ENCODE assay signal across 31 cellular contexts in genomic region chr16:4714996-4715395, GRCh38. TPM values are rescaled to one million over a fixed set of nuclear protein-coding genes. Genes with fewer than 3 reads are reported as not detected.
"Had no signal": no experiment of that assay in that cellular context is flagged by ENCODE, and none has a peak within 500 bp of the region (broad histone marks: within the 10 kb centered on the region; RNA-seq: fewer than 3 reads in every experiment).

No MANE protein-coding gene starts in this region.

- H3K9me3 ChIP-seq: esophagus muscularis mucosa, gastrocnemius medialis, heart left ventricle had no signal

- H3K27ac Mint-ChIP-seq: activated B cell treated with CpG ODN at 0.5 μM for 24 hours; activated CD8-positive, alpha-beta memory T cell treated with anti-CD3 and anti-CD28 coated beads, Interleukin-2, amount 10 ng/mL, durations not matched to agents 7 days and 5 days; activated CD8-positive, alpha-beta T cell treated with anti-CD3 and anti-CD28 coated beads for 36 hours; activated naive CD4-positive, alpha-beta T cell treated with anti-CD3 and anti-CD28 coated beads for 36 hours; activated naive CD4-positive, alpha-beta T cell treated with anti-CD3 and anti-CD28 coated beads, Interleukin-2, amount 50 U/mL, for 24 hours; activated naive CD8-positive, alpha-beta T cell treated with anti-CD3 and anti-CD28 coated beads, Interleukin-2, amount 10 ng/mL, durations not matched to agents 7 days and 5 days; activated T-helper 1 cell treated with anti-CD3 and anti-CD28 coated beads, Interleukin-12 subunit alpha, Interleukin-12 subunit beta, Interleukin-2, Interleukin-4 antibody, amounts not matched to agents 30 ng/mL and 10 ng/mL and 1 ng/mL, durations not matched to agents 14 hours and 24 hours and 36 hours; activated T-helper 2 cell treated with anti-CD3 and anti-CD28 coated beads, Interferon-gamma antibody, Interleukin-2, Interleukin-4, amounts not matched to agents 10 μg/mL and 5 μg/mL and 100 μg/mL, durations not matched to agents 14 hours and 24 hours and 36 hours had no signal

- H3K4me1 Mint-ChIP-seq: activated CD8-positive, alpha-beta memory T cell treated with anti-CD3 and anti-CD28 coated beads, Interleukin-2, amount 10 ng/mL, durations not matched to agents 7 days and 5 days; activated naive CD8-positive, alpha-beta T cell treated with anti-CD3 and anti-CD28 coated beads, Interleukin-2, amount 10 ng/mL, durations not matched to agents 7 days and 5 days had no signal

- ATAC-seq: activated CD4-positive, CD25-positive, alpha-beta regulatory T cell treated with anti-CD3 and anti-CD28 coated beads, Interleukin-2, amount 50 U/mL, for 24 hours; activated CD8-positive, alpha-beta memory T cell treated with anti-CD3 and anti-CD28 coated beads, Interleukin-2, amount 10 ng/mL, durations not matched to agents 7 days and 5 days; activated CD8-positive, alpha-beta T cell treated with anti-CD3 and anti-CD28 coated beads for 36 hours; effector memory CD8-positive, alpha-beta T cell; foreskin keratinocyte; gastrocnemius medialis; heart left ventricle had no signal

- H3K4me3 Mint-ChIP-seq: activated B cell treated with CpG ODN at 0.5 μM for 24 hours; activated CD8-positive, alpha-beta memory T cell treated with anti-CD3 and anti-CD28 coated beads, Interleukin-2, amount 10 ng/mL, durations not matched to agents 7 days and 5 days; activated CD8-positive, alpha-beta T cell treated with anti-CD3 and anti-CD28 coated beads for 36 hours; activated naive CD4-positive, alpha-beta T cell treated with anti-CD3 and anti-CD28 coated beads for 36 hours; activated naive CD4-positive, alpha-beta T cell treated with anti-CD3 and anti-CD28 coated beads, Interleukin-2, amount 50 U/mL, for 24 hours; activated naive CD8-positive, alpha-beta T cell treated with anti-CD3 and anti-CD28 coated beads, Interleukin-2, amount 10 ng/mL, durations not matched to agents 7 days and 5 days; activated T-helper 1 cell treated with anti-CD3 and anti-CD28 coated beads, Interleukin-12 subunit alpha, Interleukin-12 subunit beta, Interleukin-2, Interleukin-4 antibody, amounts not matched to agents 30 ng/mL and 10 ng/mL and 1 ng/mL, durations not matched to agents 14 hours and 24 hours and 36 hours; effector memory CD8-positive, alpha-beta T cell had no signal

- DNase-seq: activated B cell treated with CpG ODN at 0.5 μM for 24 hours; activated CD4-positive, alpha-beta T cell treated with anti-CD3 and anti-CD28 coated beads for 48 hours; activated CD4-positive, alpha-beta T cell treated with anti-CD3 and anti-CD28 coated beads, Interleukin-2, amount 50 U/mL, for 1 hour; activated CD4-positive, alpha-beta T cell treated with anti-CD3 and anti-CD28 coated beads, Interleukin-2, amount 50 U/mL, for 48 hours; activated CD8-positive, alpha-beta memory T cell treated with anti-CD3 and anti-CD28 coated beads, Interleukin-2, amount 10 ng/mL, durations not matched to agents 7 days and 5 days; activated CD8-positive, alpha-beta memory T cell treated with anti-CD3 and anti-CD28 coated beads, Interleukin-2, amount 50 U/mL, for 4 hours; activated CD8-positive, alpha-beta T cell treated with anti-CD3 and anti-CD28 coated beads for 36 hours; activated effector memory CD4-positive, alpha-beta T cell treated with anti-CD3 and anti-CD28 coated beads, Interleukin-2, amount 50 U/mL, for 16 hours; activated naive CD4-positive, alpha-beta T cell treated with anti-CD3 and anti-CD28 coated beads for 36 hours; activated naive CD8-positive, alpha-beta T cell treated with anti-CD3 and anti-CD28 coated beads, Interleukin-2, amount 10 ng/mL, durations not matched to agents 7 days and 5 days; activated T-cell treated with anti-CD3 and anti-CD28 coated beads, Interleukin-2, amount 50 U/mL, for 1 hour; activated T-cell treated with anti-CD3 and anti-CD28 coated beads, Interleukin-2, amount 50 U/mL, for 48 hours; amniotic stem cell; anterior cingulate cortex; brain microvascular endothelial cell; cortex of kidney; dermis blood vessel endothelial cell; effector CD4-positive, alpha-beta T cell; effector memory CD8-positive, alpha-beta T cell; erythroblast; foreskin keratinocyte; gastrocnemius medialis; glutamatergic neuron; heart left ventricle; T-helper 1 cell; T-helper 2 cell had no signal

- H3K27me3 Mint-ChIP-seq: activated B cell treated with CpG ODN at 0.5 μM for 24 hours; activated CD8-positive, alpha-beta memory T cell treated with anti-CD3 and anti-CD28 coated beads, Interleukin-2, amount 10 ng/mL, durations not matched to agents 7 days and 5 days; activated CD8-positive, alpha-beta T cell treated with anti-CD3 and anti-CD28 coated beads for 36 hours; activated naive CD4-positive, alpha-beta T cell treated with anti-CD3 and anti-CD28 coated beads, Interleukin-2, amount 50 U/mL, for 24 hours; activated naive CD8-positive, alpha-beta T cell treated with anti-CD3 and anti-CD28 coated beads, Interleukin-2, amount 10 ng/mL, durations not matched to agents 7 days and 5 days; effector memory CD8-positive, alpha-beta T cell had no signal

- H3K9me3 Mint-ChIP-seq: activated B cell treated with CpG ODN at 0.5 μM for 24 hours; activated CD8-positive, alpha-beta T cell treated with anti-CD3 and anti-CD28 coated beads for 36 hours; activated naive CD4-positive, alpha-beta T cell treated with anti-CD3 and anti-CD28 coated beads for 36 hours; activated naive CD4-positive, alpha-beta T cell treated with anti-CD3 and anti-CD28 coated beads, Interleukin-2, amount 50 U/mL, for 24 hours; activated naive CD8-positive, alpha-beta T cell treated with anti-CD3 and anti-CD28 coated beads, Interleukin-2, amount 10 ng/mL, durations not matched to agents 7 days and 5 days; activated T-helper 1 cell treated with anti-CD3 and anti-CD28 coated beads, Interleukin-12 subunit alpha, Interleukin-12 subunit beta, Interleukin-2, Interleukin-4 antibody, amounts not matched to agents 30 ng/mL and 10 ng/mL and 1 ng/mL, durations not matched to agents 14 hours and 24 hours and 36 hours; activated T-helper 2 cell treated with anti-CD3 and anti-CD28 coated beads, Interferon-gamma antibody, Interleukin-2, Interleukin-4, amounts not matched to agents 10 μg/mL and 5 μg/mL and 100 μg/mL, durations not matched to agents 14 hours and 24 hours and 36 hours; effector memory CD8-positive, alpha-beta T cell had no signal

RNA-seq across cellular contexts. Expression of gene DNAAF8, which starts 19.3 kb away (rescaled TPM):
- total RNA-seq: activated T-helper 1 cell treated with anti-CD3 and anti-CD28 coated beads, Interleukin-12 subunit alpha, Interleukin-12 subunit beta, Interleukin-2, Interleukin-4 antibody, amounts not matched to agents 30 ng/mL and 10 ng/mL and 1 ng/mL, durations not matched to agents 14 hours and 24 hours and 36 hours had no signal
